Comparison of ENCODE assay signal across 14 cellular contexts in genomic region chr21:27813750-27814149, GRCh38.
DNase-seq lines count a peak whose midpoint lies in the region; ATAC-seq and TF ChIP-seq lines count a peak whose summit lies in the region.
"Had no signal": no experiment of that assay in that cellular context is flagged by ENCODE, and none has a peak within 500 bp of the region (broad histone marks: within the 10 kb centered on the region; RNA-seq: fewer than 3 reads in every experiment).

No MANE protein-coding gene starts in this region.

- H2AFZ ChIP-seq in mesenchymal stem cell (ENCODE audit: low read depth, low read length), result no peak overlapping the region

- H3K27me3 ChIP-seq in MG63 (no peaks in the 10 kb centered on the region), esophagus muscularis mucosa (no peaks in the 10 kb centered on the region), mesenchymal stem cell (ENCODE audit: control insufficient read depth in 1 of 2, insufficient read depth in 1 of 2, low read length in 2 of 2) (no peaks in the 10 kb centered on the region), right lobe of liver (no peaks in the 10 kb centered on the region)
- H3K27me3 ChIP-seq: uterus had no signal

- TF ChIP-seq EP300 in esophagus muscularis mucosa (IDR thresholded peaks at IDR 0.05), result no peak

- H2AK5ac ChIP-seq in mesenchymal stem cell (ENCODE audit: low read length, severe bottlenecking), result peak overlapping the region; percentile 62

- no peak overlapping the region for H3K9ac ChIP-seq in mesenchymal stem cell (ENCODE audit: low read length)

- no peak overlapping the region for H3K23ac ChIP-seq in mesenchymal stem cell (ENCODE audit: low read length in 2 of 2)

- DNase-seq in MG63, result peak; percentile 28
- DNase-seq in esophagus muscularis mucosa (ENCODE audit: extremely low spot score), result no peak
- no peak for DNase-seq in mesenchymal stem cell
- peak; percentile 94 for DNase-seq in superior temporal gyrus (ENCODE audit: extremely low spot score)
- no peak for DNase-seq in right lobe of liver
- DNase-seq: activated CD4-positive, alpha-beta T cell treated with anti-CD3 and anti-CD28 coated beads for 36 hours; NCI-H1105; NCI-H446; stimulated activated CD4-positive, alpha-beta T cell treated with anti-CD3 and anti-CD28 coated beads, Interleukin-2, amount 100 ng/mL, for 48 hours; uterus had no signal

- H4K91ac ChIP-seq in mesenchymal stem cell (ENCODE audit: low read length), result peak overlapping the region; percentile 92

- no peak overlapping the region for H3K4me2 ChIP-seq in mesenchymal stem cell (ENCODE audit: low read length, poor library complexity, severe bottlenecking)

- no peaks in the 10 kb centered on the region for H3K36me3 ChIP-seq in MG63
- no peaks in the 10 kb centered on the region for H3K36me3 ChIP-seq in esophagus muscularis mucosa
- H3K36me3 ChIP-seq in mesenchymal stem cell (ENCODE audit: control insufficient read depth in 1 of 2, insufficient read depth in 2 of 2, low read depth in 1 of 2, low read length in 2 of 2), result no peaks in the 10 kb centered on the region
- no peaks in the 10 kb centered on the region for H3K36me3 ChIP-seq in right lobe of liver
- H3K36me3 ChIP-seq: uterus had no signal

- H2BK15ac ChIP-seq in mesenchymal stem cell (ENCODE audit: low read depth, poor library complexity, severe bottlenecking), result no peak overlapping the region

- H3K79me1 ChIP-seq in mesenchymal stem cell (replicated peaks; ENCODE audit: low read length, poor library complexity, severe bottlenecking), result no peaks in the 10 kb centered on the region

- no peak for ATAC-seq in activated CD4-positive, CD25-positive, alpha-beta regulatory T cell treated with anti-CD3 and anti-CD28 coated beads, Interleukin-2, amount 50 U/mL, for 24 hours
- ATAC-seq in right lobe of liver (no peak), HG03571 (IDR thresholded peaks at IDR 0.05; ENCODE audit: unreplicated experiment) (no peak)
- ATAC-seq: activated CD4-positive, alpha-beta T cell treated with anti-CD3 and anti-CD28 coated beads for 36 hours; activated naive CD4-positive, alpha-beta T cell treated with anti-CD3 and anti-CD28 coated beads, Interleukin-2, amount 50 U/mL, for 72 hours had no signal

- H3K27ac ChIP-seq in esophagus muscularis mucosa (replicated peaks in 1 of 4) (peak overlapping the region in 3 of 4 donors; percentile 22 to 46 (median 30)), mesenchymal stem cell (ENCODE audit: low read length, poor library complexity, severe bottlenecking) (no peak overlapping the region), right lobe of liver (no peak overlapping the region)
- H3K27ac ChIP-seq: epithelial cell of prostate had no signal

- H2BK5ac ChIP-seq in mesenchymal stem cell (ENCODE audit: low read depth, low read length, poor library complexity, severe bottlenecking), result no peak overlapping the region

- H3K4ac ChIP-seq in mesenchymal stem cell (ENCODE audit: low read depth in 1 of 2, low read length in 2 of 2), result peak overlapping the region in 1 of 2 experiments; percentile 99

- peak overlapping the region; percentile 97 for H4K8ac ChIP-seq in mesenchymal stem cell (ENCODE audit: low read length)

- WGBS in esophagus muscularis mucosa, result 69% methylated on average over 8 of the region's 8 CpGs
- 87% methylated on average over 8 of the region's 8 CpGs for WGBS in mesenchymal stem cell
- 70% methylated on average over 8 of the region's 8 CpGs for WGBS in right lobe of liver (ENCODE audit: insufficient coverage, low coverage, low lambda C conversion rate, missing lambda C conversion rate)

- H3K4me3 ChIP-seq in MG63 (no peak overlapping the region), esophagus muscularis mucosa (peak overlapping the region in 1 of 4 donors; percentile 11), mesenchymal stem cell (ENCODE audit: insufficient read depth in 1 of 2, low read depth in 1 of 2, low read length in 2 of 2) (no peak overlapping the region), right lobe of liver (no peak overlapping the region)
- H3K4me3 ChIP-seq: uterus had no signal

- H3K18ac ChIP-seq in mesenchymal stem cell (ENCODE audit: low read depth in 1 of 2, low read length in 2 of 2), result peak overlapping the region; percentile 86 to 92

- H3K4me1 ChIP-seq in esophagus muscularis mucosa (peaks cover 4 to 37% (median 35%) of the 10 kb centered on the region in 4 donors), mesenchymal stem cell (ENCODE audit: control insufficient read depth, insufficient read depth, low read depth, low read length) (peaks cover 2% of the 10 kb centered on the region), right lobe of liver (no peaks in the 10 kb centered on the region)
- H3K4me1 ChIP-seq: uterus had no signal

- TF ChIP-seq CTCF in esophagus muscularis mucosa (IDR thresholded peaks at IDR 0.05) (no peak), right lobe of liver (IDR thresholded peaks at IDR 0.05) (no peak)

- H2BK120ac ChIP-seq in mesenchymal stem cell (ENCODE audit: low read depth, low read length), result peak overlapping the region; percentile 86

- intact Hi-C loops in esophagus muscularis mucosa (cut with DNase I), result no loop called here
- intact Hi-C loops in right lobe of liver (cut with DNase I), result no loop called here

- H3K9me3 ChIP-seq in MG63, result peaks cover 2% of the 10 kb centered on the region; the same call in 1 of the 2 replicates
- H3K9me3 ChIP-seq in esophagus muscularis mucosa, result no peaks in the 10 kb centered on the region
- no peaks in the 10 kb centered on the region for H3K9me3 ChIP-seq in mesenchymal stem cell (ENCODE audit: control insufficient read depth, low read length)
- no peaks in the 10 kb centered on the region for H3K9me3 ChIP-seq in right lobe of liver
- H3K9me3 ChIP-seq: uterus had no signal

- H2BK12ac ChIP-seq in mesenchymal stem cell (ENCODE audit: low read length in 2 of 2), result peak overlapping the region; percentile 86 to 99

- H3K14ac ChIP-seq in mesenchymal stem cell (ENCODE audit: low read length in 2 of 2), result peak overlapping the region in 1 of 2 experiments; percentile 91

- TF ChIP-seq POLR2A in esophagus muscularis mucosa (IDR thresholded peaks at IDR 0.05; ENCODE audit: low read depth) (no peak), right lobe of liver (IDR thresholded peaks at IDR 0.05) (no peak)

Comparison
In these comparisons a context has a peak if more than half of its experiments do, and no peak if none do; other contexts are left out.
1. DNase-seq: peak in MG63 (single experiment) and superior temporal gyrus (single experiment); none in esophagus muscularis mucosa (single experiment), mesenchymal stem cell (single experiment) and right lobe of liver (0 of 3).
2. H3K27ac ChIP-seq: peak in esophagus muscularis mucosa (3 of 4); none in mesenchymal stem cell (single experiment) and right lobe of liver (0 of 3).